In the genomic region with DNA sequence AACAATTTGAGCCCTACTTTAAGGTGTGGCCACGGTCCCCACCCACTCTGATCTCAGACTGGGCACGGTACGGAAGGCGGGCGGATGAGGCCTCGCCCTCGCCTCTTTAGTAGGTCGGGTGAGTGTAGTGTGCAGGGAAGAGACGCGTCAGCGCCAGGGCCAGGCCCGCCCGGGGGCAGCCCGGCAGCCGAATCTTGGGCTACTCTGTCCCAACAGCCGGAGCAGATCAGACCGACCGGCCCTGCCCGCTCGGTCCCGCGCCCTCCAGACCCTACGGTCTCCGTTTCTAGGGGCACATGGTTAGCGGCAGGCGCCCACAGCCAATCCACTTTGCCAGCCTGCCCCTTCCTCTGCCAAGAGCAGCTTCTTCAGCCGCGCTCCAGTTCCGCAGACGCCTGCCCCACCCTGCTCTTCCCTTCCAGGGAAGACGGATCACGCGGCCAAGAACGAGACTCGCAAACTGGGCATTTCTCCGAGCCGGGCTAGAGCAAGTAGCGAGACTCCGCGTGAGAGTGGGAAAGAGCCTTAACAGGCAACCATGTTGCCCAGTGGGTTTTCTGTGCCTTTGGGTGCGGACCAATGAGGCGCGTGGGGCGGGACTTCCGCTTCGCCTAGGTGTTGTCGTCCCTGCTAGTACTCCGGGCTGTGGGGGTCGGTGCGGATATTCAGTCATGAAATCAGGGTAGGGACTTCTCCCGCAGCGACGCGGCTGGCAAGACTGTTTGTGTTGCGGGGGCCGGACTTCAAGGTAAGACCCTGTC, we compare ENCODE assay signal across 8 cellular contexts. TPM values are rescaled to one million over a fixed set of nuclear protein-coding genes. Genes with fewer than 3 reads are reported as not detected.
DNase-seq lines count a peak whose midpoint lies in the region; ATAC-seq lines count a peak whose summit lies in the region.

A gene with protein sequence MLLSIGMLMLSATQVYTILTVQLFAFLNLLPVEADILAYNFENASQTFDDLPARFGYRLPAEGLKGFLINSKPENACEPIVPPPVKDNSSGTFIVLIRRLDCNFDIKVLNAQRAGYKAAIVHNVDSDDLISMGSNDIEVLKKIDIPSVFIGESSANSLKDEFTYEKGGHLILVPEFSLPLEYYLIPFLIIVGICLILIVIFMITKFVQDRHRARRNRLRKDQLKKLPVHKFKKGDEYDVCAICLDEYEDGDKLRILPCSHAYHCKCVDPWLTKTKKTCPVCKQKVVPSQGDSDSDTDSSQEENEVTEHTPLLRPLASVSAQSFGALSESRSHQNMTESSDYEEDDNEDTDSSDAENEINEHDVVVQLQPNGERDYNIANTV (plus strand): TSS at position 610 of the 761 bp plus-strand sequence. CDS start 32,812 bp downstream, outside the sequence.

- peak; percentile 89 for ATAC-seq in GM21367 (IDR thresholded peaks at IDR 0.05; ENCODE audit: unreplicated experiment)

- DNase-seq in COR-L47 (lab: John Stamatoyannopoulos, UW): peak; percentile 98
- peak; percentile 96 for DNase-seq in HT1080 (ENCODE audit: low read depth)
- DNase-seq in NOMO-1 (lab: John Stamatoyannopoulos, UW; ENCODE audit: unreplicated experiment in 2 of 2): peak; percentile 96
- DNase-seq in effector CD8-positive, alpha-beta T cell (lab: John Stamatoyannopoulos, UW): peak; percentile 88
- DNase-seq in lung microvascular endothelial cell (ENCODE audit: low read depth in 2 of 2): peak; percentile 93 to 94
- DNase-seq in stimulated activated CD4-positive, alpha-beta T cell treated with anti-CD3 and anti-CD28 coated beads, TNF-alpha, amount 100 ng/mL, for 4 hours (ENCODE audit: low read depth in 3 of 3): peak; percentile 84 to 87 (median 86)

- CTCF ChIA-PET in activated CD8-positive, alpha-beta memory T cell treated with anti-CD3 and anti-CD28 coated beads for 36 hours (lab: Charles Lee): no interaction called here

- POLR2A ChIA-PET in activated CD8-positive, alpha-beta memory T cell treated with anti-CD3 and anti-CD28 coated beads for 36 hours (lab: Charles Lee): no interaction called here

RNA-seq across cellular contexts. Expression of the gene that starts here (rescaled TPM):
- 47.5 and 56.6 TPM in 2 replicates for total RNA-seq in HT1080 (2014; rRNA removed; shearing (Covaris generic))
- polyA plus RNA-seq in HT1080 (2015; cell fraction: cytosol; rRNA removed): 40.0 and 47.5 TPM in 2 replicates
- 47.1 and 49.6 TPM in 2 replicates for polyA plus RNA-seq in HT1080 (2015; cell fraction: nucleus; rRNA removed)
- 10 to 100 TPM; 30.4 to 32.8 TPM for total RNA-seq in activated CD8-positive, alpha-beta memory T cell treated with anti-CD3 and anti-CD28 coated beads for 36 hours
- 51.0 and 88.3 TPM in 2 replicates for total RNA-seq in lung microvascular endothelial cell

Comparison
In these comparisons a context has a peak if more than half of its experiments do, and no peak if none do; other contexts are left out.
1. Peak in every context shown above with its lines: DNase-seq and ATAC-seq.